14 cellular contexts compared by ENCODE assay signal in the genomic region with DNA sequence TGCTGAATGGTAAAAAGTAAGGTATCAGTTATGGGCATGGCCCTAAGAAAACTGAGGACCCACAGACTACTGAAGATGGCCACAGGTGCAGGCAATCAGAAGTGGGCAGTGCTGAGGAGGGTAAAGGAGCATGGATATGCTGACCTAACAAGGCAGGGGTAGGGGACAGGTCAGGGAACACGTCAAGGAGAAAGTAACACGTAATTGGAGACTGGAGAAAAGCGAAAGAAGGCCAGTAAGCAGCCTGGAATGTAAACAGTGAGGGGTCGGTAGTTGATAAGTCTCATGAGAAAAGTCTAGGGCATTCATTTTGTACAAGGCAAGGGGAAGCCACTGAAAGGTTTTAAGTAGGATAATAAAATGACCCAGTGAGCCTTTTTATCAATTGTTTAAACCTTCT.
DNase-seq lines count a peak whose midpoint lies in the region; FAIRE-seq and TF ChIP-seq lines count a peak whose summit lies in the region.
"Had no signal": no experiment of that assay in that cellular context is flagged by ENCODE, and none has a peak within 500 bp of the region (broad histone marks: within the 10 kb centered on the region; RNA-seq: fewer than 3 reads in every experiment).

No MANE protein-coding gene starts in this region.

- peaks cover 0 to 3% of the 10 kb centered on the region in 2 experiments for H3K4me1 ChIP-seq in trophoblast cell (ENCODE audit: control insufficient read depth in 1 of 2, insufficient read depth in 2 of 2, low read length in 2 of 2)

- no peak overlapping the region for H3K27ac ChIP-seq in trophoblast cell (ENCODE audit: low read depth, low read length)

- H3K36me3 ChIP-seq in trophoblast cell (ENCODE audit: control insufficient read depth in 1 of 2, insufficient read depth in 2 of 2, low read length in 2 of 2) = peaks cover 0 to 2% of the 10 kb centered on the region in 2 experiments

- H3K9ac ChIP-seq in trophoblast cell (ENCODE audit: low read length) = no peak overlapping the region

- no peak overlapping the region for H3K4ac ChIP-seq in trophoblast cell (ENCODE audit: low read depth, low read length)

- H3K4me2 ChIP-seq in trophoblast cell (ENCODE audit: low read length) = no peak overlapping the region

- H2BK120ac ChIP-seq in trophoblast cell (ENCODE audit: insufficient read depth, low read length, poor library complexity) = no peak overlapping the region

- no peaks in the 10 kb centered on the region for H3K9me3 ChIP-seq in trophoblast cell (ENCODE audit: insufficient read depth, low read depth, low read length)

- no peak overlapping the region for H2AK5ac ChIP-seq in trophoblast cell (ENCODE audit: low read length)

- peak overlapping the region; percentile 2 for H2BK12ac ChIP-seq in trophoblast cell (ENCODE audit: low read length)

- H3K18ac ChIP-seq in trophoblast cell (ENCODE audit: low read length) = no peak overlapping the region

- no peaks in the 10 kb centered on the region for H3K27me3 ChIP-seq in trophoblast cell (ENCODE audit: insufficient read depth, low read length)

- no peak overlapping the region for H3K14ac ChIP-seq in trophoblast cell (ENCODE audit: low read length)

- H3K4me3 ChIP-seq in fibroblast of pulmonary artery (replicated peaks; ENCODE audit: low read depth, low read length) (no peak overlapping the region), trophoblast cell (ENCODE audit: low read depth, low read length) (no peak overlapping the region)
- H3K4me3 ChIP-seq: K562 had no signal

- peak overlapping the region; percentile 4 for H4K91ac ChIP-seq in trophoblast cell (ENCODE audit: low read depth, low read length)

- DNase-seq in EL = peak; percentile 71
- DNase-seq in RCC 7860 (ENCODE audit: low spot score) = peak; percentile 7
- DNase-seq in fibroblast of pulmonary artery (ENCODE audit: low read depth) = peak; percentile 84
- DNase-seq in trophoblast cell = no peak
- DNase-seq in NCI-H2081 (lab: John Stamatoyannopoulos, UW) = no peak
- no peak for DNase-seq in activated gamma-delta T cell treated with Interleukin-2 at 50 U/mL for 16 hours
- no peak for DNase-seq in amygdala (lab: John Stamatoyannopoulos, UW)
- DNase-seq in midbrain (lab: John Stamatoyannopoulos, UW) = no peak
- DNase-seq: CD8-positive, alpha-beta T cell; effector memory CD8-positive, alpha-beta T cell; GOT3; NCI-H2029; stimulated activated CD4-positive, alpha-beta T cell treated with anti-CD3 and anti-CD28 coated beads, Interleukin-12 subunit alpha, Interleukin-12 subunit beta, amount 100 ng/mL, for 4 hours had no signal

- FAIRE-seq in RCC 7860 (lab: Jason Lieb, UNC) = no peak
- FAIRE-seq: K562 had no signal

- H4K12ac ChIP-seq in trophoblast cell (ENCODE audit: low read depth, low read length) = no peak overlapping the region

- H4K8ac ChIP-seq in trophoblast cell (ENCODE audit: low read depth, low read length) = no peak overlapping the region

- WGBS in trophoblast cell (ENCODE audit: extremely low coverage, insufficient coverage, insufficient read length) = no CpG with 5 or more reads among the region's 4 CpGs

- H2AFZ ChIP-seq in trophoblast cell (ENCODE audit: insufficient read depth, low read length, poor library complexity) = no peak overlapping the region

- no peaks in the 10 kb centered on the region for H3K79me2 ChIP-seq in trophoblast cell (ENCODE audit: control insufficient read depth, insufficient read depth, low read length, poor library complexity)

- peaks cover 6% of the 10 kb centered on the region for H3K79me1 ChIP-seq in trophoblast cell (ENCODE audit: low read length)

- no peak overlapping the region for H3K23ac ChIP-seq in trophoblast cell (ENCODE audit: low read length)

- TF ChIP-seq CTCF in fibroblast of pulmonary artery (IDR thresholded peaks at IDR 0.05; ENCODE audit: low read length, missing control alignments) = no peak

- H2BK5ac ChIP-seq in trophoblast cell (ENCODE audit: low read depth, low read length, poor library complexity) = no peak overlapping the region

Comparison
In these comparisons a context has a peak if more than half of its experiments do, and no peak if none do; other contexts are left out.
1. DNase-seq: peak in EL (single experiment), RCC 7860 (single experiment) and fibroblast of pulmonary artery (single experiment); none in trophoblast cell (0 of 2), NCI-H2081 (0 of 2), activated gamma-delta T cell treated with Interleukin-2 at 50 U/mL for 16 hours (single experiment), amygdala (0 of 56) and midbrain (single experiment).